In genomic region chr19:55653651-55654322, GRCh38 we compare ENCODE assay signal across 8 cellular contexts. TPM values are rescaled to one million over a fixed set of nuclear protein-coding genes. Genes with fewer than 3 reads are reported as not detected.
DNase-seq lines count a peak whose midpoint lies in the region; ATAC-seq and FAIRE-seq lines count a peak whose summit lies in the region.

No MANE protein-coding gene starts in this region.

- H3K9me3 Mint-ChIP-seq in effector memory CD8-positive, alpha-beta T cell = no peaks in the 10 kb centered on the region

- peaks cover 42% of the 10 kb centered on the region for H3K36me3 Mint-ChIP-seq in effector memory CD8-positive, alpha-beta T cell (ENCODE audit: insufficient read depth)

- H3K27me3 Mint-ChIP-seq in effector memory CD8-positive, alpha-beta T cell = peaks cover 0 to 13% of the 10 kb centered on the region in 2 donors

- H3K27ac ChIP-seq in mesendoderm (ENCODE audit: low read depth, low read length) = peak overlapping the region; percentile 85

- no peak overlapping the region for H2BK120ac ChIP-seq in mesendoderm (ENCODE audit: low read depth, low read length)

- peak overlapping the region; percentile 82 for H3K4ac ChIP-seq in mesendoderm (ENCODE audit: low read depth, low read length)

- peak; percentile 39 for ATAC-seq in GM21381 (IDR thresholded peaks at IDR 0.05; ENCODE audit: unreplicated experiment)
- peak; percentile 61 for ATAC-seq in effector memory CD8-positive, alpha-beta T cell (replicated peaks)

- H3K4me1 Mint-ChIP-seq in effector memory CD8-positive, alpha-beta T cell (ENCODE audit: low read depth in 2 of 2) = peaks cover 26 to 31% of the 10 kb centered on the region in 2 donors

- peak overlapping the region; percentile 92 for H3K56ac ChIP-seq in mesendoderm (ENCODE audit: low read length)

- no peaks in the 10 kb centered on the region for H3K36me3 ChIP-seq in mesendoderm (ENCODE audit: control insufficient read depth, insufficient read depth, low read length)

- peak overlapping the region; percentile 79 for H2BK5ac ChIP-seq in mesendoderm (ENCODE audit: low read length)

- H4K5ac ChIP-seq in mesendoderm (ENCODE audit: low read length) = no peak overlapping the region

- peak overlapping the region; percentile 35 for H3K18ac ChIP-seq in mesendoderm (ENCODE audit: low read length)

- H3K4me3 Mint-ChIP-seq in effector memory CD8-positive, alpha-beta T cell = peak overlapping the region; percentile 90 to 92

- no peaks in the 10 kb centered on the region for H3K27me3 ChIP-seq in mesendoderm (ENCODE audit: insufficient read depth, low read length, poor library complexity)

- peak overlapping the region; percentile 77 for H3K4me2 ChIP-seq in mesendoderm (ENCODE audit: low read length)

- peak overlapping the region; percentile 99 for H3K9ac ChIP-seq in mesendoderm (ENCODE audit: low read length)

- DNase-seq in D341Med (ENCODE audit: low spot score) = peak; percentile 92
- DNase-seq in HTR-8/SVneo (ENCODE audit: insufficient read length, low spot score) = peak; percentile 96
- DNase-seq in NOMO-1 (lab: John Stamatoyannopoulos, UW; ENCODE audit: unreplicated experiment in 2 of 2) = peak; percentile 92 to 96
- peak; percentile 92 to 95 (median 93) for DNase-seq in activated CD8-positive, alpha-beta memory T cell treated with anti-CD3 and anti-CD28 coated beads for 48 hours (ENCODE audit: low read depth in 2 of 3, low spot score in 2 of 3)
- DNase-seq in effector memory CD8-positive, alpha-beta T cell = peak; percentile 98 to 99 (median 99)
- peak; percentile 99 for DNase-seq in mesendoderm
- peak; percentile 99 for DNase-seq in stimulated activated CD8-positive, alpha-beta memory T cell treated with anti-CD3 and anti-CD28 coated beads, Interleukin-12 subunit alpha, Interleukin-12 subunit beta, amount 100 ng/mL, for 4 hours (ENCODE audit: low read depth)

- H4K8ac ChIP-seq in mesendoderm (ENCODE audit: low read depth, low read length) = no peak overlapping the region

- H3K4me3 ChIP-seq in mesendoderm (ENCODE audit: low read length) = peak overlapping the region; percentile 81

- H3K79me2 ChIP-seq in mesendoderm (ENCODE audit: control insufficient read depth, insufficient read depth, low read length) = peaks cover 34% of the 10 kb centered on the region

- peak; percentile 89 for FAIRE-seq in HTR-8/SVneo (lab: Jason Lieb, UNC)

- H2BK15ac ChIP-seq in mesendoderm (replicated peaks; ENCODE audit: low read depth) = no peak overlapping the region

- WGBS in mesendoderm (ENCODE audit: extremely low coverage, insufficient coverage, low lambda C conversion rate) = no CpG with 5 or more reads among the region's 57 CpGs

- H2AK5ac ChIP-seq in mesendoderm (ENCODE audit: low read length) = no peak overlapping the region

- peak overlapping the region; percentile 96 to 98 for H3K27ac Mint-ChIP-seq in effector memory CD8-positive, alpha-beta T cell

- no peaks in the 10 kb centered on the region for H3K79me1 ChIP-seq in mesendoderm (ENCODE audit: low read length)

- H3K23ac ChIP-seq in mesendoderm (ENCODE audit: low read length) = no peak overlapping the region

- peaks cover 4% of the 10 kb centered on the region for H3K4me1 ChIP-seq in mesendoderm (ENCODE audit: control insufficient read depth, low read depth, low read length)

RNA-seq across cellular contexts. Expression of gene U2AF2, which starts 1.0 kb away (rescaled TPM):
- 204 TPM for polyA plus RNA-seq in mesendoderm (2013, experiment 1 of 2)
- 201 TPM for polyA plus RNA-seq in mesendoderm (2013, experiment 2 of 2)

RNA-seq across cellular contexts. Expression of gene CCDC106, which starts 5.8 kb away (rescaled TPM):
- 7.9 TPM for polyA plus RNA-seq in mesendoderm (2013, experiment 1 of 2)
- 7.9 TPM for polyA plus RNA-seq in mesendoderm (2013, experiment 2 of 2)

RNA-seq across cellular contexts. Expression of gene ZNF581, which starts 10.3 kb away (rescaled TPM):
- polyA plus RNA-seq in mesendoderm (2013, experiment 1 of 2) = 34.8 TPM
- 34.8 TPM for polyA plus RNA-seq in mesendoderm (2013, experiment 2 of 2)

RNA-seq across cellular contexts. Expression of gene ZNF580, which starts 13.0 kb away (rescaled TPM):
- 12.1 TPM for polyA plus RNA-seq in mesendoderm (2013, experiment 1 of 2)
- polyA plus RNA-seq in mesendoderm (2013, experiment 2 of 2) = 13.5 TPM

RNA-seq across cellular contexts. Expression of gene EPN1, which starts 21.2 kb away (rescaled TPM):
- polyA plus RNA-seq in mesendoderm (2013, experiment 1 of 2) = 112 TPM
- 114 TPM for polyA plus RNA-seq in mesendoderm (2013, experiment 2 of 2)

Comparison
In these comparisons a context has a peak if more than half of its experiments do, and no peak if none do; other contexts are left out.
1. Peak in every context shown above with its lines: DNase-seq, ATAC-seq, H3K4me3 ChIP-seq and H3K27ac ChIP-seq.